ENCODE assay signal across 16 cellular contexts in genomic region chr2:219297766-219298456, GRCh38. TPM values are rescaled to one million over a fixed set of nuclear protein-coding genes. Genes with fewer than 3 reads are reported as not detected.
DNase-seq lines count a peak whose midpoint lies in the region; ATAC-seq, FAIRE-seq and TF ChIP-seq lines count a peak whose summit lies in the region.
"Had no signal": no experiment of that assay in that cellular context is flagged by ENCODE, and none has a peak within 500 bp of the region (broad histone marks: within the 10 kb centered on the region; RNA-seq: fewer than 3 reads in every experiment).

No MANE protein-coding gene starts in this region.

- H3K4me2 ChIP-seq in HepG2 (ENCODE audit: low read depth, low read length), result no peak overlapping the region

- no peaks in the 10 kb centered on the region; the same call in 1 of the 2 replicates for H4K20me1 ChIP-seq in HepG2 (ENCODE audit: insufficient read depth, low read length)

- H3K9ac ChIP-seq in HepG2 (ENCODE audit: insufficient read depth, low read depth, low read length), result no peak overlapping the region

- H3K27ac ChIP-seq in HepG2 (ENCODE audit: extremely low read length, insufficient read depth, low read length) (no peak overlapping the region), right lobe of liver (no peak overlapping the region), esophagus muscularis mucosa (replicated peaks in 1 of 4) (no peak overlapping the region)
- H3K27ac ChIP-seq: cardiac muscle cell, gastrocnemius medialis had no signal

- intact Hi-C loops in HepG2 (cut with micrococcal nuclease; ENCODE audit: unreplicated experiment), result loop anchor here (1.0 to 10.0 kb wide), 4 partner anchors 121 to 241 kb away; partner anchors contain the start of gene CNPPD1
- intact Hi-C loops in right lobe of liver (cut with DNase I), result loop anchor here in 1 of 2 donors (5.0 to 10.0 kb wide), 3 partner anchors 73 to 273 kb away; partner anchors contain the start of genes ANKZF1, ATG9A and NHEJ1
- intact Hi-C loops in esophagus muscularis mucosa (cut with DNase I), result loop anchor here (5.0 to 10.0 kb wide), 2 partner anchors 53 to 84 kb away; partner anchors contain the start of genes GLB1L and STK16
- intact Hi-C loops in Right ventricle myocardium superior (cut with DNase I), result loop anchor here (2.0 to 5.0 kb wide), 2 partner anchors 121 to 137 kb away; partner anchors contain the start of genes CNPPD1, NHEJ1 and RETREG2

- no peak for TF ChIP-seq EP300 in HepG2 (IDR thresholded peaks at IDR 0.05; ENCODE audit: low read depth in 2 of 2, low read length in 2 of 2)
- TF ChIP-seq EP300 in HepG2 (CRISPR knock-in tag; IDR thresholded peaks at IDR 0.05; ENCODE audit: borderline replicate concordance), result no peak
- no peak for TF ChIP-seq EP300 in esophagus muscularis mucosa (IDR thresholded peaks at IDR 0.05)

- H2AFZ ChIP-seq in HepG2 (ENCODE audit: low read length), result no peak overlapping the region

- in situ Hi-C loops in HepG2 (cut with HindIII; ENCODE audit: extremely low pct_ligation_motif_present, low pct_unique_long_range_greater_than_20kb), result loop anchor here (5.0 kb wide), 1 partner anchor 126 kb away; the partner anchor contains the start of gene SLC23A3

- H3K36me3 ChIP-seq in HepG2 (replicated peaks in 1 of 2; ENCODE audit: control insufficient read depth in 1 of 2, insufficient read depth in 2 of 2, low read length in 2 of 2), result no peaks in the 10 kb centered on the region
- no peaks in the 10 kb centered on the region for H3K36me3 ChIP-seq in right lobe of liver
- H3K36me3 ChIP-seq in esophagus muscularis mucosa, result no peaks in the 10 kb centered on the region
- H3K36me3 ChIP-seq: cardiac muscle cell, gastrocnemius medialis had no signal

- TF ChIP-seq CTCF in HepG2 (CRISPR knock-in tag; IDR thresholded peaks at IDR 0.05) (no peak), right lobe of liver (IDR thresholded peaks at IDR 0.05) (no peak), fibroblast of the aortic adventitia (IDR thresholded peaks at IDR 0.05; ENCODE audit: insufficient read depth, low read length) (peak; percentile 41), esophagus muscularis mucosa (IDR thresholded peaks at IDR 0.05) (no peak)

- TF ChIP-seq RAD21 in HepG2 (CRISPR knock-in tag; IDR thresholded peaks at IDR 0.05), result no peak

- CTCF ChIA-PET in HepG2 (lab: Yijun Ruan, JAX; ENCODE audit: low intra/inter-chr PET ratio, low total read pairs), result interaction anchor here (1.3 to 2.9 kb wide), 4 partner anchors 20 to 143 kb away, joined by 5 to 28 read pairs (median 15); partner anchors contain the start of genes DNAJB2 and NHEJ1

- BruUV-seq in HepG2 (replicated peaks; lab: Mats Ljungman, UMichigan), result no TSS peak

- peaks cover 12 to 83% of the 10 kb centered on the region in 2 experiments for H3K27me3 ChIP-seq in HepG2 (ENCODE audit: control insufficient read depth in 1 of 2, insufficient read depth in 2 of 2, low read length in 2 of 2)
- no peaks in the 10 kb centered on the region for H3K27me3 ChIP-seq in right lobe of liver
- peaks cover 0 to 34% (median 0%) of the 10 kb centered on the region in 4 donors for H3K27me3 ChIP-seq in esophagus muscularis mucosa
- H3K27me3 ChIP-seq: gastrocnemius medialis had no signal

- ATAC-seq in HepG2 (peak; percentile 11; the same call in 2 of the 3 replicates), right lobe of liver (no peak), Right ventricle myocardium superior (ENCODE audit: poor library complexity) (no peak)

- H3K9me3 ChIP-seq in HepG2 (ENCODE audit: low read length) (no peaks in the 10 kb centered on the region), right lobe of liver (no peaks in the 10 kb centered on the region), esophagus muscularis mucosa (no peaks in the 10 kb centered on the region)
- H3K9me3 ChIP-seq: gastrocnemius medialis had no signal

- no peak for TF ChIP-seq POLR2A in HepG2 (IDR thresholded peaks at IDR 0.05; ENCODE audit: insufficient read depth in 1 of 2, low read depth in 2 of 2, low read length in 2 of 2)
- TF ChIP-seq POLR2A in right lobe of liver (IDR thresholded peaks at IDR 0.05), result no peak
- TF ChIP-seq POLR2A in esophagus muscularis mucosa (IDR thresholded peaks at IDR 0.05; ENCODE audit: low read depth), result no peak

- DNase-seq in HepG2 (ENCODE audit: low spot score) (no peak), right lobe of liver (no peak), fibroblast of the aortic adventitia (ENCODE audit: low read depth) (no peak), SHP77 (lab: John Stamatoyannopoulos, UW) (no peak), esophagus muscularis mucosa (ENCODE audit: extremely low spot score) (no peak), Right ventricle myocardium superior (no peak)
- peak; percentile 50 for DNase-seq in activated CD8-positive, alpha-beta memory T cell treated with anti-CD3 and anti-CD28 coated beads, Interleukin-2, amount 50 U/mL, for 48 hours
- DNase-seq in stimulated activated CD4-positive, alpha-beta T cell treated with anti-CD3 and anti-CD28 coated beads, Interleukin-15, amount 100 ng/mL, for 24 hours, result no peak

- H3K4me3 ChIP-seq in HepG2 (replicated peaks in 1 of 3; ENCODE audit: insufficient read depth in 1 of 3, low read depth in 2 of 3, low read length in 3 of 3) (no peak overlapping the region), right lobe of liver (no peak overlapping the region), fibroblast of the aortic adventitia (ENCODE audit: low read depth, low read length) (no peak overlapping the region), esophagus muscularis mucosa (no peak overlapping the region)
- H3K4me3 ChIP-seq: cardiac muscle cell, gastrocnemius medialis had no signal

- WGBS in HepG2 (ENCODE audit: low lambda C conversion rate), result 56% methylated on average over 14 of the region's 14 CpGs
- 78% methylated on average over 9 of the region's 14 CpGs for WGBS in right lobe of liver (ENCODE audit: insufficient coverage, low coverage, low lambda C conversion rate, missing lambda C conversion rate)
- 85% methylated on average over 13 of the region's 14 CpGs for WGBS in esophagus muscularis mucosa

- POLR2A ChIA-PET in HepG2 (lab: Yijun Ruan, JAX), result interaction anchor here (1.4 kb wide), 1 partner anchor 49 kb away, joined by 3 read pairs; no protein-coding TSS in a partner anchor

- no peaks in the 10 kb centered on the region for H3K79me2 ChIP-seq in HepG2 (ENCODE audit: insufficient read depth, low read length)

- FAIRE-seq in HepG2 (lab: Jason Lieb, UNC), result no peak
- FAIRE-seq: D721Med had no signal

- peaks cover 42% of the 10 kb centered on the region for H3K4me1 ChIP-seq in HepG2 (ENCODE audit: insufficient read depth, low read length)
- H3K4me1 ChIP-seq in right lobe of liver, result peaks cover 0 to 2% (median 0%) of the 10 kb centered on the region in 4 donors
- H3K4me1 ChIP-seq in esophagus muscularis mucosa, result peaks cover 5 to 26% (median 23%) of the 10 kb centered on the region in 4 donors

RNA-seq across cellular contexts. Expression of gene PTPRN, which starts 11.3 kb away (rescaled TPM):
- total RNA-seq in HepG2 (2016; rRNA removed; fragmentation: Illumina TruSeq; extraction: Trizol), result not detected in 2 replicates
- not detected in 2 replicates for total RNA-seq in HepG2 (2016; cell fraction: cytosol; rRNA removed; fragmentation: Illumina TruSeq; extraction: Trizol; ENCODE audit: low read depth)
- not detected in 2 replicates for total RNA-seq in HepG2 (2016; cell fraction: insoluble cytoplasmic fraction; rRNA removed; fragmentation: Illumina TruSeq; extraction: Trizol)
- total RNA-seq in HepG2 (2016; cell fraction: membrane; rRNA removed; fragmentation: Illumina TruSeq; extraction: Trizol), result not detected in 2 replicates
- not detected in 2 replicates for total RNA-seq in HepG2 (2016; cell fraction: nucleus; rRNA removed; fragmentation: Illumina TruSeq; extraction: Trizol)
- 0.24 and 0.26 TPM in 2 replicates for polyA plus RNA-seq in HepG2 (2011; rRNA removed)
- 0.05 and 0.10 TPM in 2 replicates for polyA plus RNA-seq in HepG2 (2011; cell fraction: cytosol; rRNA removed)
- polyA plus RNA-seq in HepG2 (2011; cell fraction: nucleus; rRNA removed), result 0.08 and 0.12 TPM in 2 replicates
- 0.51 and 0.74 TPM in 2 replicates for polyA plus RNA-seq in HepG2 (2012)
- polyA plus RNA-seq in HepG2 (2016; cell fraction: cytosol; fragmentation: Illumina TruSeq; extraction: Trizol; ENCODE audit: low read depth), result not detected in 2 replicates
- polyA plus RNA-seq in HepG2 (2016; cell fraction: insoluble cytoplasmic fraction; fragmentation: Illumina TruSeq; extraction: Trizol; ENCODE audit: low read depth), result not detected in 2 replicates
- polyA plus RNA-seq in HepG2 (2016; cell fraction: membrane; fragmentation: Illumina TruSeq; extraction: Trizol; ENCODE audit: low read depth), result not detected in 2 replicates
- not detected in 2 replicates for polyA plus RNA-seq in HepG2 (2016; cell fraction: nucleus; fragmentation: Illumina TruSeq; extraction: Trizol; ENCODE audit: insufficient read depth, low read depth)
- polyA minus RNA-seq in HepG2 (2011; rRNA and poly(A)+ RNA removed; ENCODE audit: low replicate concordance), result 0.06 TPM in 1 of 2 replicates, not detected in the other
- polyA minus RNA-seq in HepG2 (2011; cell fraction: cytosol; rRNA and poly(A)+ RNA removed), result not detected in 2 replicates
- not detected in 2 replicates for polyA minus RNA-seq in HepG2 (2011; cell fraction: nucleus; rRNA and poly(A)+ RNA removed)
- total RNA-seq in right lobe of liver, result under 1 TPM in 1 of 6 experiments, not detected in 5; 0.31 TPM
- total RNA-seq in fibroblast of the aortic adventitia (ENCODE audit: low replicate concordance), result 0.36 and 1.8 TPM in 2 replicates
- 1 to 10 TPM; 2.1 to 6.6 (median 4.1) TPM for total RNA-seq in esophagus muscularis mucosa
- total RNA-seq in Right ventricle myocardium superior, result not detected
- total RNA-seq: gastrocnemius medialis; left ventricle myocardium superior; pulmonary artery endothelial cell; T-helper 2 cell treated with Interferon-gamma antibody and Interleukin-4, amounts not matched to agents 100 ng/mL and 5 ng/mL, for 36 hours had no signal

RNA-seq across cellular contexts. Expression of gene DNAJB2, which starts 18.7 kb away (rescaled TPM):
- total RNA-seq in HepG2 (2016; rRNA removed; fragmentation: Illumina TruSeq; extraction: Trizol) (18.6 and 21.3 TPM in 2 replicates), right lobe of liver (10 to 100 TPM; 32.6 to 52.1 (median 39.9) TPM), fibroblast of the aortic adventitia (ENCODE audit: low replicate concordance) (28.0 and 41.7 TPM in 2 replicates), esophagus muscularis mucosa (10 to 100 TPM; 33.3 to 84.8 (median 50.7) TPM), Right ventricle myocardium superior (83.3 TPM)
- total RNA-seq in HepG2 (2016; cell fraction: cytosol; rRNA removed; fragmentation: Illumina TruSeq; extraction: Trizol; ENCODE audit: low read depth), result 11.0 and 12.3 TPM in 2 replicates
- total RNA-seq in HepG2 (2016; cell fraction: insoluble cytoplasmic fraction; rRNA removed; fragmentation: Illumina TruSeq; extraction: Trizol), result 17.1 and 21.1 TPM in 2 replicates
- 18.1 and 22.0 TPM in 2 replicates for total RNA-seq in HepG2 (2016; cell fraction: membrane; rRNA removed; fragmentation: Illumina TruSeq; extraction: Trizol)
- 14.6 and 15.9 TPM in 2 replicates for total RNA-seq in HepG2 (2016; cell fraction: nucleus; rRNA removed; fragmentation: Illumina TruSeq; extraction: Trizol)
- polyA plus RNA-seq in HepG2 (2011; rRNA removed), result 31.1 and 55.2 TPM in 2 replicates
- polyA plus RNA-seq in HepG2 (2011; cell fraction: cytosol; rRNA removed), result 30.3 and 35.7 TPM in 2 replicates
- 135 and 143 TPM in 2 replicates for polyA plus RNA-seq in HepG2 (2011; cell fraction: nucleus; rRNA removed)
- polyA plus RNA-seq in HepG2 (2012), result 29.8 and 56.4 TPM in 2 replicates
- 12.6 and 15.8 TPM in 2 replicates for polyA plus RNA-seq in HepG2 (2016; cell fraction: cytosol; fragmentation: Illumina TruSeq; extraction: Trizol; ENCODE audit: low read depth)
- polyA plus RNA-seq in HepG2 (2016; cell fraction: insoluble cytoplasmic fraction; fragmentation: Illumina TruSeq; extraction: Trizol; ENCODE audit: low read depth), result 26.8 and 30.7 TPM in 2 replicates
- polyA plus RNA-seq in HepG2 (2016; cell fraction: membrane; fragmentation: Illumina TruSeq; extraction: Trizol; ENCODE audit: low read depth), result 23.9 and 24.2 TPM in 2 replicates
- 42.9 and 50.3 TPM in 2 replicates for polyA plus RNA-seq in HepG2 (2016; cell fraction: nucleus; fragmentation: Illumina TruSeq; extraction: Trizol; ENCODE audit: insufficient read depth, low read depth)
- 17.7 and 40.8 TPM in 2 replicates for polyA minus RNA-seq in HepG2 (2011; rRNA and poly(A)+ RNA removed; ENCODE audit: low replicate concordance)
- 14.7 and 20.1 TPM in 2 replicates for polyA minus RNA-seq in HepG2 (2011; cell fraction: cytosol; rRNA and poly(A)+ RNA removed)
- 23.2 and 30.5 TPM in 2 replicates for polyA minus RNA-seq in HepG2 (2011; cell fraction: nucleus; rRNA and poly(A)+ RNA removed)

RNA-seq across cellular contexts. Expression of gene RESP18, which starts 34.6 kb away (rescaled TPM):
- total RNA-seq in HepG2 (2016; rRNA removed; fragmentation: Illumina TruSeq; extraction: Trizol) (not detected in 2 replicates), right lobe of liver (not detected), fibroblast of the aortic adventitia (ENCODE audit: low replicate concordance) (not detected in 2 replicates), esophagus muscularis mucosa (not detected), Right ventricle myocardium superior (not detected)
- not detected in 2 replicates for total RNA-seq in HepG2 (2016; cell fraction: cytosol; rRNA removed; fragmentation: Illumina TruSeq; extraction: Trizol; ENCODE audit: low read depth)
- total RNA-seq in HepG2 (2016; cell fraction: insoluble cytoplasmic fraction; rRNA removed; fragmentation: Illumina TruSeq; extraction: Trizol), result not detected in 2 replicates
- total RNA-seq in HepG2 (2016; cell fraction: membrane; rRNA removed; fragmentation: Illumina TruSeq; extraction: Trizol), result not detected in 2 replicates
- not detected in 2 replicates for total RNA-seq in HepG2 (2016; cell fraction: nucleus; rRNA removed; fragmentation: Illumina TruSeq; extraction: Trizol)
- not detected in 2 replicates for polyA plus RNA-seq in HepG2 (2011; rRNA removed)
- not detected in 2 replicates for polyA plus RNA-seq in HepG2 (2011; cell fraction: cytosol; rRNA removed)
- not detected in 2 replicates for polyA plus RNA-seq in HepG2 (2011; cell fraction: nucleus; rRNA removed)
- polyA plus RNA-seq in HepG2 (2012), result not detected in 2 replicates
- not detected in 2 replicates for polyA plus RNA-seq in HepG2 (2016; cell fraction: cytosol; fragmentation: Illumina TruSeq; extraction: Trizol; ENCODE audit: low read depth)
- not detected in 2 replicates for polyA plus RNA-seq in HepG2 (2016; cell fraction: insoluble cytoplasmic fraction; fragmentation: Illumina TruSeq; extraction: Trizol; ENCODE audit: low read depth)
- polyA plus RNA-seq in HepG2 (2016; cell fraction: membrane; fragmentation: Illumina TruSeq; extraction: Trizol; ENCODE audit: low read depth), result not detected in 2 replicates
- polyA plus RNA-seq in HepG2 (2016; cell fraction: nucleus; fragmentation: Illumina TruSeq; extraction: Trizol; ENCODE audit: insufficient read depth, low read depth), result not detected in 2 replicates
- not detected in 2 replicates for polyA minus RNA-seq in HepG2 (2011; rRNA and poly(A)+ RNA removed; ENCODE audit: low replicate concordance)
- polyA minus RNA-seq in HepG2 (2011; cell fraction: cytosol; rRNA and poly(A)+ RNA removed), result not detected in 2 replicates
- polyA minus RNA-seq in HepG2 (2011; cell fraction: nucleus; rRNA and poly(A)+ RNA removed), result not detected in 2 replicates
- total RNA-seq: cardiac muscle cell; gastrocnemius medialis; H9; left ventricle myocardium superior; LHCN-M2; pulmonary artery endothelial cell; T-helper 2 cell treated with Interferon-gamma antibody and Interleukin-4, amounts not matched to agents 100 ng/mL and 5 ng/mL, for 36 hours had no signal
- polyA plus RNA-seq: cardiac muscle cell had no signal

RNA-seq across cellular contexts. Expression of gene TUBA4A, which starts 44.2 kb away (rescaled TPM):
- total RNA-seq in HepG2 (2016; rRNA removed; fragmentation: Illumina TruSeq; extraction: Trizol), result 0.97 and 1.3 TPM in 2 replicates
- 0.10 and 0.18 TPM in 2 replicates for total RNA-seq in HepG2 (2016; cell fraction: cytosol; rRNA removed; fragmentation: Illumina TruSeq; extraction: Trizol; ENCODE audit: low read depth)
- 1.2 and 2.1 TPM in 2 replicates for total RNA-seq in HepG2 (2016; cell fraction: insoluble cytoplasmic fraction; rRNA removed; fragmentation: Illumina TruSeq; extraction: Trizol)
- 0.34 and 0.52 TPM in 2 replicates for total RNA-seq in HepG2 (2016; cell fraction: membrane; rRNA removed; fragmentation: Illumina TruSeq; extraction: Trizol)
- total RNA-seq in HepG2 (2016; cell fraction: nucleus; rRNA removed; fragmentation: Illumina TruSeq; extraction: Trizol), result 0.78 and 0.81 TPM in 2 replicates
- 12.7 and 19.5 TPM in 2 replicates for polyA plus RNA-seq in HepG2 (2011; rRNA removed)
- polyA plus RNA-seq in HepG2 (2011; cell fraction: cytosol; rRNA removed), result 10.0 and 11.2 TPM in 2 replicates
- polyA plus RNA-seq in HepG2 (2011; cell fraction: nucleus; rRNA removed), result 37.1 and 38.2 TPM in 2 replicates
- 15.6 and 17.6 TPM in 2 replicates for polyA plus RNA-seq in HepG2 (2012)
- polyA plus RNA-seq in HepG2 (2016; cell fraction: cytosol; fragmentation: Illumina TruSeq; extraction: Trizol; ENCODE audit: low read depth), result 0.87 and 1.3 TPM in 2 replicates
- polyA plus RNA-seq in HepG2 (2016; cell fraction: insoluble cytoplasmic fraction; fragmentation: Illumina TruSeq; extraction: Trizol; ENCODE audit: low read depth), result 2.8 TPM in 2 replicates
- 0.76 and 1.1 TPM in 2 replicates for polyA plus RNA-seq in HepG2 (2016; cell fraction: membrane; fragmentation: Illumina TruSeq; extraction: Trizol; ENCODE audit: low read depth)
- polyA plus RNA-seq in HepG2 (2016; cell fraction: nucleus; fragmentation: Illumina TruSeq; extraction: Trizol; ENCODE audit: insufficient read depth, low read depth), result 1.9 and 3.4 TPM in 2 replicates
- polyA minus RNA-seq in HepG2 (2011; rRNA and poly(A)+ RNA removed; ENCODE audit: low replicate concordance), result 6.5 and 116 TPM in 2 replicates
- 1.8 and 2.1 TPM in 2 replicates for polyA minus RNA-seq in HepG2 (2011; cell fraction: cytosol; rRNA and poly(A)+ RNA removed)
- polyA minus RNA-seq in HepG2 (2011; cell fraction: nucleus; rRNA and poly(A)+ RNA removed), result 2.0 and 3.0 TPM in 2 replicates
- total RNA-seq in right lobe of liver, result 100 to 1,000 TPM in 1 of 6 experiments, 10 to 100 TPM in 5; 14.9 to 114 (median 35.6) TPM
- 9.7 and 25.6 TPM in 2 replicates for total RNA-seq in fibroblast of the aortic adventitia (ENCODE audit: low replicate concordance)
- total RNA-seq in esophagus muscularis mucosa, result 100 to 1,000 TPM in 1 of 4 donors, 10 to 100 TPM in 3; 44.2 to 132 (median 74.4) TPM
- total RNA-seq in Right ventricle myocardium superior, result 84.3 TPM

RNA-seq across cellular contexts. Expression of gene TUBA4B, which starts 44.9 kb away (rescaled TPM):
- total RNA-seq in HepG2 (2016; rRNA removed; fragmentation: Illumina TruSeq; extraction: Trizol) (0.18 and 0.29 TPM in 2 replicates), right lobe of liver (1 to 10 TPM in 1 of 6 experiments, under 1 TPM in 3, not detected in 2; 0.27 to 2.0 (median 0.57) TPM), fibroblast of the aortic adventitia (ENCODE audit: low replicate concordance) (not detected in 2 replicates), esophagus muscularis mucosa (not detected), Right ventricle myocardium superior (not detected)
- 0.30 and 0.35 TPM in 2 replicates for total RNA-seq in HepG2 (2016; cell fraction: cytosol; rRNA removed; fragmentation: Illumina TruSeq; extraction: Trizol; ENCODE audit: low read depth)
- total RNA-seq in HepG2 (2016; cell fraction: insoluble cytoplasmic fraction; rRNA removed; fragmentation: Illumina TruSeq; extraction: Trizol), result 0.18 and 0.24 TPM in 2 replicates
- total RNA-seq in HepG2 (2016; cell fraction: membrane; rRNA removed; fragmentation: Illumina TruSeq; extraction: Trizol), result 0.34 and 0.41 TPM in 2 replicates
- 0.28 TPM in 1 of 2 replicates, not detected in the other for total RNA-seq in HepG2 (2016; cell fraction: nucleus; rRNA removed; fragmentation: Illumina TruSeq; extraction: Trizol)
- 0.18 and 0.22 TPM in 2 replicates for polyA plus RNA-seq in HepG2 (2011; rRNA removed)
- polyA plus RNA-seq in HepG2 (2011; cell fraction: cytosol; rRNA removed), result 0.32 and 0.55 TPM in 2 replicates
- polyA plus RNA-seq in HepG2 (2011; cell fraction: nucleus; rRNA removed), result 0.19 and 0.21 TPM in 2 replicates
- polyA plus RNA-seq in HepG2 (2012), result not detected in 2 replicates
- polyA plus RNA-seq in HepG2 (2016; cell fraction: cytosol; fragmentation: Illumina TruSeq; extraction: Trizol; ENCODE audit: low read depth), result 0.10 and 0.15 TPM in 2 replicates
- polyA plus RNA-seq in HepG2 (2016; cell fraction: insoluble cytoplasmic fraction; fragmentation: Illumina TruSeq; extraction: Trizol; ENCODE audit: low read depth), result 0.27 and 0.32 TPM in 2 replicates
- 0.21 and 0.30 TPM in 2 replicates for polyA plus RNA-seq in HepG2 (2016; cell fraction: membrane; fragmentation: Illumina TruSeq; extraction: Trizol; ENCODE audit: low read depth)
- 0.57 TPM in 1 of 2 replicates, not detected in the other for polyA plus RNA-seq in HepG2 (2016; cell fraction: nucleus; fragmentation: Illumina TruSeq; extraction: Trizol; ENCODE audit: insufficient read depth, low read depth)
- 0.19 TPM in 1 of 2 replicates, not detected in the other for polyA minus RNA-seq in HepG2 (2011; rRNA and poly(A)+ RNA removed; ENCODE audit: low replicate concordance)
- not detected in 2 replicates for polyA minus RNA-seq in HepG2 (2011; cell fraction: cytosol; rRNA and poly(A)+ RNA removed)
- not detected in 2 replicates for polyA minus RNA-seq in HepG2 (2011; cell fraction: nucleus; rRNA and poly(A)+ RNA removed)
- total RNA-seq: cardiac muscle cell; gastrocnemius medialis; H9; left ventricle myocardium superior; LHCN-M2; pulmonary artery endothelial cell; T-helper 2 cell treated with Interferon-gamma antibody and Interleukin-4, amounts not matched to agents 100 ng/mL and 5 ng/mL, for 36 hours had no signal
- polyA plus RNA-seq: cardiac muscle cell had no signal
